In the genomic region with DNA sequence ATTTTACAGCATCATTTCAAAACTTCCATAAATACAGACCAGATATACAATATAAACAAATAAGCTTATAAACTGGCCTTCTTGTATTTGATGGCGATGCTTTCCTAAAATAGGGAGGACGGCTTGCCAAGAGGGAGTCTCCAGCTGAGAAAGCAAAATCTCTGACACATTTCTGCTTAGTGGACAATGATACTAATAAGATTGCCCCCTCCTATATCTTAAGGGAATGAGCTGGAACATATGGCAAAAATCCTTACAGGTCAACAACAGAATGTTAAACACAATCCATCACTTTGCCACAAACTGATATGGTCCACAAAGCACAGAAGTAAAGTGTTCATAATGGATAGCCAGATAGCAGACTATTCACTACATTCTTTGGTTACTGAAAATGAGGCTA, we compare ENCODE assay signal across 27 cellular contexts.
"Had no signal": no experiment of that assay in that cellular context is flagged by ENCODE, and none has a peak within 500 bp of the region (broad histone marks: within the 10 kb centered on the region; RNA-seq: fewer than 3 reads in every experiment).

No MANE protein-coding gene starts in this region.

- H3K9me3 ChIP-seq: body of pancreas, esophagus muscularis mucosa, psoas muscle, right atrium auricular region, spleen, suprapubic skin, tibial artery had no signal

- H3K27ac ChIP-seq: body of pancreas, esophagus muscularis mucosa, parathyroid adenoma, psoas muscle, right atrium auricular region, spleen, suprapubic skin, tibial artery, VCaP had no signal

- H3K4me3 ChIP-seq: body of pancreas, esophagus muscularis mucosa, psoas muscle, right atrium auricular region, spleen, suprapubic skin, tibial artery had no signal

- H3K36me3 ChIP-seq: esophagus muscularis mucosa, right atrium auricular region, spleen, suprapubic skin, tibial artery had no signal

- H3K27me3 ChIP-seq: body of pancreas, esophagus muscularis mucosa, right atrium auricular region, spleen, suprapubic skin, tibial artery had no signal

- H2AFZ ChIP-seq: parathyroid adenoma had no signal

- FAIRE-seq: colon, frontal cortex, kidney, TTC549 had no signal

- H3K9ac ChIP-seq: parathyroid adenoma had no signal

- ATAC-seq: activated CD4-positive, CD25-positive, alpha-beta regulatory T cell treated with anti-CD3 and anti-CD28 coated beads, Interleukin-2, amount 50 U/mL, for 24 hours; body of pancreas; left colon; psoas muscle had no signal

- DNase-seq: activated CD4-positive, alpha-beta T cell treated with anti-CD3 and anti-CD28 coated beads for 48 hours; activated CD4-positive, alpha-beta T cell treated with anti-CD3 and anti-CD28 coated beads, Interleukin-2, amount 50 U/mL, for 48 hours; activated CD8-positive, alpha-beta memory T cell treated with anti-CD3 and anti-CD28 coated beads for 24 hours; activated effector memory CD4-positive, alpha-beta T cell treated with Interleukin-2 at 50 U/mL for 16 hours; activated naive CD4-positive, alpha-beta T cell treated with Interleukin-2 at 50 U/mL for 16 hours; anterior cingulate cortex; body of pancreas; dermis blood vessel endothelial cell; effector CD4-positive, alpha-beta T cell; hippocampal formation; kidney; left colon; naive B cell; nucleus accumbens; psoas muscle; spleen; stimulated activated naive CD4-positive, alpha-beta T cell; tibial artery had no signal

- H3K79me2 ChIP-seq: parathyroid adenoma had no signal
